8 cellular contexts compared by ENCODE assay signal in genomic region chr10:80664071-80664680, GRCh38.
DNase-seq lines count a peak whose midpoint lies in the region; ATAC-seq and TF ChIP-seq lines count a peak whose summit lies in the region.

No MANE protein-coding gene starts in this region.

- no peaks in the 10 kb centered on the region for H3K9me3 ChIP-seq in AG04450 (ENCODE audit: control insufficient read depth, insufficient read depth, low read length)

- CTCF ChIA-PET in AG04450 (lab: Charles Lee) = interaction anchor here (0.7 to 4.9 kb wide), 12 partner anchors 8 to 482 kb away, joined by 3 to 67 read pairs (median 6); no protein-coding TSS in a partner anchor
- CTCF ChIA-PET in activated CD4-positive, alpha-beta memory T cell treated with anti-CD3 and anti-CD28 coated beads, Interleukin-2, amount 10 ng/mL, durations not matched to agents 7 days and 5 days (lab: Charles Lee) = interaction anchor here (0.5 to 3.1 kb wide), 11 partner anchors 9 to 1494 kb away, joined by 3 to 10 read pairs (median 3); no protein-coding TSS in a partner anchor

- in situ Hi-C loops in GM13977 (cut with MboI; ENCODE audit: low pct_unique_long_range_greater_than_20kb, low sequenced_read_pairs, unreplicated experiment) = no loop called here

- TF ChIP-seq CTCF in AG04450 (IDR thresholded peaks at IDR 0.05; ENCODE audit: low read depth, low read length) (peak; percentile 64), GM13977 (IDR thresholded peaks at IDR 0.05; ENCODE audit: extremely low read depth, insufficient read depth, missing control alignments) (peak; percentile 80), epithelial cell of proximal tubule (conservative IDR thresholded peaks at IDR 0.05; ENCODE audit: low read depth, low read length) (peak; percentile 99)

- no peaks in the 10 kb centered on the region for H3K36me3 Mint-ChIP-seq in activated CD4-positive, alpha-beta memory T cell treated with anti-CD3 and anti-CD28 coated beads, Interleukin-2, amount 10 ng/mL, durations not matched to agents 7 days and 5 days (ENCODE audit: low read depth)

- H3K4me1 Mint-ChIP-seq in activated CD4-positive, alpha-beta memory T cell treated with anti-CD3 and anti-CD28 coated beads, Interleukin-2, amount 10 ng/mL, durations not matched to agents 7 days and 5 days = no peaks in the 10 kb centered on the region

- no peaks in the 10 kb centered on the region for H3K9me3 Mint-ChIP-seq in activated CD4-positive, alpha-beta memory T cell treated with anti-CD3 and anti-CD28 coated beads, Interleukin-2, amount 10 ng/mL, durations not matched to agents 7 days and 5 days

- H3K27me3 ChIP-seq in AG04450 (ENCODE audit: control insufficient read depth, insufficient read depth, low read length) = no peaks in the 10 kb centered on the region

- POLR2A ChIA-PET in AG04450 (lab: Yijun Ruan, JAX) = interaction anchor here (0.6 kb wide), 1 partner anchor 1485 kb away, joined by 3 read pairs; no protein-coding TSS in a partner anchor
- POLR2A ChIA-PET in activated CD4-positive, alpha-beta memory T cell treated with anti-CD3 and anti-CD28 coated beads, Interleukin-2, amount 10 ng/mL, durations not matched to agents 7 days and 5 days (lab: Charles Lee) = no interaction called here

- DNase-seq in AG04450 (ENCODE audit: low read depth, low spot score) (no peak), GM13977 (ENCODE audit: low spot score) (peak; percentile 56), NCI-H510A (lab: John Stamatoyannopoulos, UW) (peak; percentile 59), epithelial cell of proximal tubule (ENCODE audit: low read depth) (peak; percentile 25), myocyte (ENCODE audit: low read depth) (peak; percentile 50), stromal cell of bone marrow (ENCODE audit: low read depth) (peak; percentile 24)
- peak; percentile 50 for DNase-seq in activated CD4-positive, alpha-beta memory T cell treated with anti-CD3 and anti-CD28 coated beads, Interleukin-2, amount 10 ng/mL, durations not matched to agents 7 days and 5 days

- peaks cover 6% of the 10 kb centered on the region for H3K27me3 Mint-ChIP-seq in activated CD4-positive, alpha-beta memory T cell treated with anti-CD3 and anti-CD28 coated beads, Interleukin-2, amount 10 ng/mL, durations not matched to agents 7 days and 5 days

- no peak overlapping the region for H3K27ac ChIP-seq in AG04450 (ENCODE audit: low read depth, low read length)

- H3K4me3 ChIP-seq in AG04450 (ENCODE audit: low read depth, low read length) = no peak overlapping the region
- no peak overlapping the region for H3K4me3 ChIP-seq in epithelial cell of proximal tubule (ENCODE audit: low read depth, low read length)

- no peak overlapping the region for H3K4me3 Mint-ChIP-seq in activated CD4-positive, alpha-beta memory T cell treated with anti-CD3 and anti-CD28 coated beads, Interleukin-2, amount 10 ng/mL, durations not matched to agents 7 days and 5 days

- no peak overlapping the region for H3K27ac Mint-ChIP-seq in activated CD4-positive, alpha-beta memory T cell treated with anti-CD3 and anti-CD28 coated beads, Interleukin-2, amount 10 ng/mL, durations not matched to agents 7 days and 5 days

- peak; percentile 74 for ATAC-seq in HG03066 (IDR thresholded peaks at IDR 0.05; ENCODE audit: low read depth, unreplicated experiment)
